ENCODE assay signal across 8 cellular contexts in genomic region chr17:78351449-78352006, GRCh38. TPM values are rescaled to one million over a fixed set of nuclear protein-coding genes. Genes with fewer than 3 reads are reported as not detected.
A peak's percentile ranks its signal among the peaks of the same experiment; 100 is the strongest.
DNase-seq lines count a peak whose midpoint lies in the region; TF ChIP-seq lines count a peak whose summit lies in the region.
"Had no signal": no experiment of that assay in that cellular context is flagged by ENCODE, and none has a peak within 500 bp of the region (broad histone marks: within the 10 kb centered on the region; RNA-seq: fewer than 3 reads in every experiment).

No MANE protein-coding gene starts in this region.

- no peak overlapping the region for H3K4me2 ChIP-seq in Karpas-422 (ENCODE audit: low read depth, low read length, poor library complexity, severe bottlenecking)

- H3K9ac ChIP-seq in adipocyte (ENCODE audit: low read length), result peak overlapping the region; percentile 87
- no peak overlapping the region for H3K9ac ChIP-seq in Karpas-422 (ENCODE audit: low read length)

- H3K27ac ChIP-seq in left ventricle myocardium inferior (replicated peaks) (peak overlapping the region; percentile 95), Karpas-422 (ENCODE audit: low read length) (no peak overlapping the region)

- H3K36me3 ChIP-seq in adipocyte (ENCODE audit: control insufficient read depth, insufficient read depth, low read length, severe bottlenecking) (peaks cover 10% of the 10 kb centered on the region), left ventricle myocardium inferior (peaks cover 8% of the 10 kb centered on the region), Karpas-422 (ENCODE audit: insufficient read depth, low read length) (no peaks in the 10 kb centered on the region)

- no peak overlapping the region for H2AFZ ChIP-seq in Karpas-422 (ENCODE audit: low read length)

- H3K4me3 ChIP-seq in adipocyte (ENCODE audit: low read length) (peak overlapping the region; percentile 72), left ventricle myocardium inferior (no peak overlapping the region), Karpas-422 (ENCODE audit: low read length) (no peak overlapping the region)

- H3K4me3 Mint-ChIP-seq in HFFc6, result peak overlapping the region; percentile 78

- no peaks in the 10 kb centered on the region for H3K79me2 ChIP-seq in Karpas-422 (ENCODE audit: low read length)

- H3K4me1 ChIP-seq in adipocyte (ENCODE audit: control insufficient read depth, insufficient read depth, low read length), result peaks cover 62% of the 10 kb centered on the region
- peaks cover 71% of the 10 kb centered on the region for H3K4me1 ChIP-seq in left ventricle myocardium inferior
- H3K4me1 ChIP-seq in Karpas-422 (ENCODE audit: low read length), result peaks cover 21% of the 10 kb centered on the region

- H3K9me3 ChIP-seq in adipocyte (ENCODE audit: control insufficient read depth, low read length), result no peaks in the 10 kb centered on the region
- no peaks in the 10 kb centered on the region for H3K9me3 ChIP-seq in left ventricle myocardium inferior (replicated peaks)
- H3K9me3 ChIP-seq in Karpas-422 (ENCODE audit: low read length), result no peaks in the 10 kb centered on the region

- peaks cover 21% of the 10 kb centered on the region for H3K27me3 Mint-ChIP-seq in HFFc6 (ENCODE audit: insufficient read depth)
- H3K27me3 Mint-ChIP-seq: stimulated activated naive CD8-positive, alpha-beta T cell treated with anti-CD3 and anti-CD28 coated beads, Interleukin-15, Interleukin-2, amounts not matched to agents 100 ng/mL and 50 ng/mL, for 24 hours had no signal

- H3K9me2 ChIP-seq in Karpas-422 (replicated peaks; ENCODE audit: insufficient read depth, low read length), result no peaks in the 10 kb centered on the region

- peak overlapping the region; percentile 97 for H3K27ac Mint-ChIP-seq in HFFc6

- TF ChIP-seq CTCF in HFFc6 (IDR thresholded peaks at IDR 0.05), result no peak; the same call in 1 of the 2 replicates
- no peak for TF ChIP-seq CTCF in left ventricle myocardium inferior (IDR thresholded peaks at IDR 0.05; ENCODE audit: borderline replicate concordance)

- H3K27me3 ChIP-seq in adipocyte (replicated peaks; ENCODE audit: control insufficient read depth, insufficient read depth, low read length) (no peaks in the 10 kb centered on the region), left ventricle myocardium inferior (ENCODE audit: low read depth) (no peaks in the 10 kb centered on the region), Karpas-422 (ENCODE audit: low read length) (no peaks in the 10 kb centered on the region)

- H3K4me1 Mint-ChIP-seq in HFFc6 (ENCODE audit: low read depth), result peaks cover 78% of the 10 kb centered on the region

- DNase-seq in HFFc6, result peak; percentile 85
- peak; percentile 99 for DNase-seq in adipocyte (ENCODE audit: low read depth)
- DNase-seq in left ventricle myocardium inferior, result peak; percentile 96
- DNase-seq in pons (ENCODE audit: low spot score), result peak; percentile 91
- DNase-seq in Karpas-422, result no peak
- DNase-seq in DMS79 treated with DMSO at 0.1 percent for 48 hours (lab: John Stamatoyannopoulos, UW), result no peak
- no peak for DNase-seq in NCI-H1694 treated with DMSO at 0.1 percent for 48 hours (lab: John Stamatoyannopoulos, UW)

- no peaks in the 10 kb centered on the region; the same call in none of the 2 replicates for H3K36me3 Mint-ChIP-seq in HFFc6 (ENCODE audit: low read depth)

- intact Hi-C loops in left ventricle myocardium inferior (cut with micrococcal nuclease), result no loop called here

- H4K20me1 ChIP-seq in Karpas-422 (ENCODE audit: insufficient read depth, low read depth, low read length), result peaks cover 8% of the 10 kb centered on the region; the same call in 1 of the 2 replicates

- H3K9me3 Mint-ChIP-seq in HFFc6, result no peaks in the 10 kb centered on the region
- H3K9me3 Mint-ChIP-seq: stimulated activated naive CD8-positive, alpha-beta T cell treated with anti-CD3 and anti-CD28 coated beads, Interleukin-15, Interleukin-2, amounts not matched to agents 100 ng/mL and 50 ng/mL, for 24 hours had no signal

RNA-seq across cellular contexts. Expression of gene SOCS3, which starts 8.3 kb away (rescaled TPM):
- 10 to 100 TPM; 27.4 to 37.2 (median 33.2) TPM for total RNA-seq in HFFc6 (2021; fragmentation: NEBNext Ultra II Directional; extraction: Animal tissue kit (Norgen Biotek cat#: 25700))
- total RNA-seq in left ventricle myocardium inferior, result 9.5 TPM
- total RNA-seq in Karpas-422 (2014; rRNA removed; shearing (Covaris generic); ENCODE audit: low replicate concordance), result not detected in 2 replicates

RNA-seq across cellular contexts. Expression of gene PGS1, which starts 26.9 kb away (rescaled TPM):
- total RNA-seq in HFFc6 (2021; fragmentation: NEBNext Ultra II Directional; extraction: Animal tissue kit (Norgen Biotek cat#: 25700)), result 10 to 100 TPM; 20.2 to 26.1 (median 24.5) TPM
- total RNA-seq in left ventricle myocardium inferior, result 17.1 TPM
- total RNA-seq in Karpas-422 (2014; rRNA removed; shearing (Covaris generic); ENCODE audit: low replicate concordance), result 15.9 and 33.3 TPM in 2 replicates

Comparison
In these comparisons a context has a peak if more than half of its experiments do, and no peak if none do; other contexts are left out.
1. DNase-seq: peak in HFFc6 (single experiment), adipocyte (single experiment), left ventricle myocardium inferior (single experiment) and pons (single experiment); none in Karpas-422 (single experiment), DMS79 treated with DMSO at 0.1 percent for 48 hours (single experiment) and NCI-H1694 treated with DMSO at 0.1 percent for 48 hours (single experiment).
2. RNA of gene SOCS3, which starts 8.3 kb away (total RNA-seq): 27.4 to 37.2 TPM in HFFc6 and 9.5 TPM in left ventricle myocardium inferior (single experiment); not detected in Karpas-422; every median in the first group is over 10 times any median in the second.